ENCODE assay signal across 8 cellular contexts in the genomic region with DNA sequence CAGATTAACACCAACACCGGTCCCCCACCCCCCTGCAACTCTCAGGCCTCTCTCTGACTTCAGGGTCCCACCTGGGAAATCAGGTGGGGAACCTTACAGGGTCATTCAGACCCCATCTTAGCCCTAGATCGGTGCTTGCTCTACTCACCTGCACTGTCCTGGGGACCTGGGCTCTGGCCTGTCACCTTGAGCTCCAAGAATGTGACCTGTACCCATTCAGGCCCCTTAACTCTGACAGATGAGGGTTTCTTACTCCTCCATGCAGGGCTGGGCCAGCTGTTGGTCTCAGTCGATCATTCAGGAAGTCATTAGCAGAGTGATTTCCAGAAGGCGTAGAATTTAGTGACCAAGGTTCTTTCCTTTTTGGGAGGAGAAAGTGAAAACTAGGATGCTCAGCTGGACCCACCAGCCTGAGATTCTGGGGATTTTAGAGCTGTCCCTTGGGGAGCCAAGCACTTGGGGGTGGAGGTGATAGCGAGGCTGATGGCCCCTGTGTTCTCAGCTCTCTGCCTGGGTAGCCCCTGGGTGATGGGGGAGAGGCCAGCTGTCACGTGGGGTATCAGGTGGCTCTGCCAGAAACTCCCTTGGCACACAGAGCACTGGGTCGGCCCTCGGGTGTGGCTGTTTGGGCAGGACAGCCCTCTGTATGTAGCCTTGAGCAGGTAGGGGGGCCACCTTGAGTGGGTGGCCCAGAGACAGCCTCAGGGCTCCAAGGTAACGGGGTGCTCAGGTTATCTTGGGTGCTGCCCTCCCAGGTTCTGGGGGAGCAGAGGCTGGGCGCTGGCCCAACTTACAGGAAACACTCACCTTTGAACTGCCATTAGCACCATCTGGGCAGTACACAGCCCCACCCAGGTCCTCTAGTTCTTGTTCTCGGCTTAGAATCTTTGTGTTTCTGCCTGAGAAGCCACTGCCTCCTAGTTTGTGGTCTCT. TPM values are rescaled to one million over a fixed set of nuclear protein-coding genes. Genes with fewer than 3 reads are reported as not detected.
A peak's percentile ranks its signal among the peaks of the same experiment; 100 is the strongest.
DNase-seq lines count a peak whose midpoint lies in the region; ATAC-seq and TF ChIP-seq lines count a peak whose summit lies in the region.

No MANE protein-coding gene starts in this region.

- no peaks in the 10 kb centered on the region for H3K9me3 Mint-ChIP-seq in activated T-helper 17 cell treated with anti-CD3 and anti-CD28 coated beads, Interleukin-2, amount 50 U/mL, for 72 hours

- 90% methylated on average over 11 of the region's 11 CpGs for WGBS in HUES64
- WGBS in heart left ventricle, 4 donors: 34 to 47% (median 42%) methylated on average over 7 to 11 of the region's 11 CpGs
- WGBS in spleen, 5 donors: 16 to 24% (median 17%) methylated on average over 9 to 11 of the region's 11 CpGs

- no peak for TF ChIP-seq POLR2A in heart left ventricle (IDR thresholded peaks at IDR 0.05)
- TF ChIP-seq POLR2A in spleen (IDR thresholded peaks at IDR 0.05): no peak

- ATAC-seq in Right ventricle myocardium inferior: peak; percentile 2
- ATAC-seq in activated T-helper 17 cell treated with anti-CD3 and anti-CD28 coated beads, Interleukin-2, amount 50 U/mL, for 72 hours (replicated peaks): peak; percentile 61
- ATAC-seq in heart left ventricle: peak in 3 of 4 donors; percentile 2 to 5 (median 2)

- H3K36me3 ChIP-seq in HUES64 (ENCODE audit: insufficient read depth, low read length) (peaks cover 33% of the 10 kb centered on the region), heart left ventricle (peaks cover 0 to 25% (median 15%) of the 10 kb centered on the region in 9 donors), spleen (peaks cover 0 to 40% (median 13%) of the 10 kb centered on the region in 6 donors)

- no peak overlapping the region for H3K9ac ChIP-seq in HUES64 (ENCODE audit: low read depth, low read length)

- H3K4me1 Mint-ChIP-seq in activated T-helper 17 cell treated with anti-CD3 and anti-CD28 coated beads, Interleukin-2, amount 50 U/mL, for 72 hours: peaks cover 32% of the 10 kb centered on the region

- H3K4me3 ChIP-seq in HUES64 (ENCODE audit: low read length) (peak overlapping the region; percentile 31; the same call in 1 of the 2 replicates), heart left ventricle (peak overlapping the region; percentile 21 to 94 (median 73)), spleen (peak overlapping the region; percentile 53 to 93 (median 86))

- H3K27ac ChIP-seq in HUES64 (ENCODE audit: low read depth, low read length) (no peak overlapping the region), heart left ventricle (peak overlapping the region; percentile 74 to 96 (median 88)), spleen (peak overlapping the region; percentile 86 to 95 (median 90))

- intact Hi-C loops in Right ventricle myocardium inferior (cut with DNase I) (no loop called here), cardiac septum (cut with DNase I) (no loop called here), heart left ventricle (cut with DNase I) (loop anchor here in 3 of 10 donors (2.0 to 5.0 kb wide), 3 partner anchors 30 to 41 kb away; partner anchors contain the start of genes CDIPT (in 1 of the 3) and KIF22 (in 1 of the 3)), spleen (cut with DNase I; ENCODE audit: low total_unique reads) (no loop called here)

- H3K27me3 ChIP-seq in HUES64 (ENCODE audit: insufficient read depth, low read length) (no peaks in the 10 kb centered on the region), heart left ventricle (no peaks in the 10 kb centered on the region), spleen (replicated peaks in 1 of 7) (no peaks in the 10 kb centered on the region)

- peak overlapping the region; percentile 99 for H3K4me3 Mint-ChIP-seq in activated T-helper 17 cell treated with anti-CD3 and anti-CD28 coated beads, Interleukin-2, amount 50 U/mL, for 72 hours

- no peak for TF ChIP-seq CTCF in heart left ventricle (IDR thresholded peaks at IDR 0.05)
- no peak for TF ChIP-seq CTCF in spleen (IDR thresholded peaks at IDR 0.05 in 8 of 11, conservative IDR thresholded peaks at IDR 0.05 in 3 of 11)

- H3K4me1 ChIP-seq in HUES64 (ENCODE audit: insufficient read depth, low read length): peaks cover 13% of the 10 kb centered on the region
- peaks cover 3 to 87% (median 66%) of the 10 kb centered on the region in 12 donors for H3K4me1 ChIP-seq in heart left ventricle
- H3K4me1 ChIP-seq in spleen: peaks cover 57 to 95% (median 88%) of the 10 kb centered on the region in 6 donors

- peak overlapping the region; percentile 96 for H3K27ac Mint-ChIP-seq in activated T-helper 17 cell treated with anti-CD3 and anti-CD28 coated beads, Interleukin-2, amount 50 U/mL, for 72 hours

- peaks cover 82% of the 10 kb centered on the region for H3K36me3 Mint-ChIP-seq in activated T-helper 17 cell treated with anti-CD3 and anti-CD28 coated beads, Interleukin-2, amount 50 U/mL, for 72 hours (ENCODE audit: low read depth)

- H3K9me3 ChIP-seq in HUES64 (ENCODE audit: insufficient read depth, low read depth, low read length) (no peaks in the 10 kb centered on the region), heart left ventricle (no peaks in the 10 kb centered on the region), spleen (no peaks in the 10 kb centered on the region)

- no peaks in the 10 kb centered on the region for H3K27me3 Mint-ChIP-seq in activated T-helper 17 cell treated with anti-CD3 and anti-CD28 coated beads, Interleukin-2, amount 50 U/mL, for 72 hours

- DNase-seq in Right ventricle myocardium inferior (ENCODE audit: missing footprints) (peak; percentile 25), cardiac septum (ENCODE audit: low spot score) (no peak), heart left ventricle (peak in 4 of 5 donors; percentile 37 to 56 (median 52)), spleen (peak; percentile 90), NCI-H1092 treated with DMSO at 0.1 percent for 48 hours (lab: John Stamatoyannopoulos, UW) (no peak), SIG-M5 treated with dmso at 0.1 percent for 504 hours (lab: John Stamatoyannopoulos, UW; ENCODE audit: unreplicated experiment) (no peak)

RNA-seq across cellular contexts. Expression of gene MVP, which starts 0.7 kb away (rescaled TPM):
- total RNA-seq in Right ventricle myocardium inferior (51.5 TPM), cardiac septum (60.2 TPM), heart left ventricle (100 to 1,000 TPM in 1 of 9 donors, 10 to 100 TPM in 8; 33.1 to 140 (median 44.6) TPM), spleen (100 to 1,000 TPM; 103 to 200 (median 160) TPM)
- 0.80 TPM for polyA plus RNA-seq in HUES64 (2013, experiment 1 of 2)
- 1.4 TPM for polyA plus RNA-seq in HUES64 (2013, experiment 2 of 2)
- 100 to 1,000 TPM; 101 to 133 TPM for total RNA-seq in activated T-helper 17 cell treated with anti-CD3 and anti-CD28 coated beads, Interleukin-2, amount 50 U/mL, for 72 hours
- polyA plus RNA-seq in heart left ventricle (10 to 100 TPM; 32.9 to 50.6 TPM), spleen (100 to 1,000 TPM in 1 of 3 donors, 10 to 100 TPM in 2; 72.3 to 153 (median 90.9) TPM)

RNA-seq across cellular contexts. Expression of gene PAGR1, which starts 5.0 kb away (rescaled TPM):
- total RNA-seq in Right ventricle myocardium inferior (15.6 TPM), cardiac septum (15.6 TPM), heart left ventricle (10 to 100 TPM; 10.8 to 23.9 (median 12.6) TPM), spleen (10 to 100 TPM; 17.3 to 43.9 (median 23.6) TPM)
- polyA plus RNA-seq in HUES64 (2013, experiment 1 of 2): 52.5 TPM
- 49.5 TPM for polyA plus RNA-seq in HUES64 (2013, experiment 2 of 2)
- total RNA-seq in activated T-helper 17 cell treated with anti-CD3 and anti-CD28 coated beads, Interleukin-2, amount 50 U/mL, for 72 hours: 10 to 100 TPM; 26.8 to 26.9 TPM
- polyA plus RNA-seq in heart left ventricle (10 to 100 TPM; 29.2 to 32.9 TPM), spleen (10 to 100 TPM; 28.8 to 46.4 (median 37.9) TPM)

RNA-seq across cellular contexts. Expression of gene PRRT2, which starts 9.0 kb away (rescaled TPM):
- total RNA-seq in Right ventricle myocardium inferior (3.2 TPM), cardiac septum (2.1 TPM), heart left ventricle (1 to 10 TPM in 5 of 9 donors, under 1 TPM in 3, not detected in 1; 0.38 to 1.8 (median 1.3) TPM), spleen (1 to 10 TPM in 2 of 7 donors, under 1 TPM in 3, not detected in 2; 0.29 to 2.1 (median 0.77) TPM)
- 10.2 TPM for polyA plus RNA-seq in HUES64 (2013, experiment 1 of 2)
- polyA plus RNA-seq in HUES64 (2013, experiment 2 of 2): 12.9 TPM
- 1 to 10 TPM; 1.2 to 9.1 TPM for total RNA-seq in activated T-helper 17 cell treated with anti-CD3 and anti-CD28 coated beads, Interleukin-2, amount 50 U/mL, for 72 hours
- polyA plus RNA-seq in heart left ventricle (1 to 10 TPM in 1 of 2 donors, under 1 TPM in 1; 0.24 to 3.2 TPM), spleen (under 1 TPM; 0.15 to 0.67 (median 0.22) TPM)

RNA-seq across cellular contexts. Expression of gene MAZ, which starts 14.7 kb away (rescaled TPM):
- 92.0 TPM for total RNA-seq in Right ventricle myocardium inferior
- total RNA-seq in cardiac septum: 72.4 TPM
- polyA plus RNA-seq in HUES64 (2013, experiment 1 of 2): 290 TPM
- polyA plus RNA-seq in HUES64 (2013, experiment 2 of 2): 272 TPM
- total RNA-seq in activated T-helper 17 cell treated with anti-CD3 and anti-CD28 coated beads, Interleukin-2, amount 50 U/mL, for 72 hours: 100 to 1,000 TPM; 239 to 288 TPM
- 100 to 1,000 TPM in 2 of 9 donors, 10 to 100 TPM in 7; 58.9 to 137 (median 74.0) TPM for total RNA-seq in heart left ventricle
- 100 to 1,000 TPM in 1 of 2 donors, 10 to 100 TPM in 1; 63.2 to 188 TPM for polyA plus RNA-seq in heart left ventricle
- total RNA-seq in spleen: 100 to 1,000 TPM in 4 of 7 donors, 10 to 100 TPM in 3; 82.7 to 157 (median 125) TPM
- polyA plus RNA-seq in spleen: 100 to 1,000 TPM in 2 of 3 donors, 10 to 100 TPM in 1; 92.2 to 145 (median 100) TPM

RNA-seq across cellular contexts. Expression of gene KIF22, which starts 30.4 kb away (rescaled TPM):
- total RNA-seq in Right ventricle myocardium inferior: 53.3 TPM
- total RNA-seq in cardiac septum: 21.8 TPM
- polyA plus RNA-seq in HUES64 (2013, experiment 1 of 2): 91.3 TPM
- 95.0 TPM for polyA plus RNA-seq in HUES64 (2013, experiment 2 of 2)
- 100 to 1,000 TPM; 122 to 139 TPM for total RNA-seq in activated T-helper 17 cell treated with anti-CD3 and anti-CD28 coated beads, Interleukin-2, amount 50 U/mL, for 72 hours
- 10 to 100 TPM; 16.8 to 40.8 (median 32.2) TPM for total RNA-seq in heart left ventricle
- 10 to 100 TPM; 12.2 to 91.2 TPM for polyA plus RNA-seq in heart left ventricle
- total RNA-seq in spleen: 10 to 100 TPM; 26.6 to 45.1 (median 36.2) TPM
- polyA plus RNA-seq in spleen: 10 to 100 TPM; 47.4 to 59.2 (median 56.4) TPM

Comparison
In these comparisons a context has a peak if more than half of its experiments do, and no peak if none do; other contexts are left out.
1. DNase-seq: peak in Right ventricle myocardium inferior (single experiment), heart left ventricle (4 of 5) and spleen (single experiment); none in cardiac septum (single experiment), NCI-H1092 treated with DMSO at 0.1 percent for 48 hours (single experiment) and SIG-M5 treated with dmso at 0.1 percent for 504 hours (single experiment).
2. ATAC-seq: peak in every context shown above with its lines; median percentile 61 in activated T-helper 17 cell treated with anti-CD3 and anti-CD28 coated beads, Interleukin-2, amount 50 U/mL, for 72 hours; 2 in Right ventricle myocardium inferior; 2 in heart left ventricle.
3. H3K4me3 ChIP-seq: peak in every context shown above with its lines; median percentile 86 in spleen; 73 in heart left ventricle; 31 in HUES64.